ENCODE assay signal across 24 cellular contexts in genomic region chr12:117171499-117172162, GRCh38. TPM values are rescaled to one million over a fixed set of nuclear protein-coding genes. Genes with fewer than 3 reads are reported as not detected.
DNase-seq lines count a peak whose midpoint lies in the region; ATAC-seq and TF ChIP-seq lines count a peak whose summit lies in the region.
"Had no signal": no experiment of that assay in that cellular context is flagged by ENCODE, and none has a peak within 500 bp of the region (broad histone marks: within the 10 kb centered on the region; RNA-seq: fewer than 3 reads in every experiment).

No MANE protein-coding gene starts in this region.

- POLR2A ChIA-PET in RWPE1 (lab: Yijun Ruan, JAX; ENCODE audit: low non-redundant PET) = no interaction called here

- TF ChIP-seq CTCF in mesothelial cell of epicardium (IDR thresholded peaks at IDR 0.05; ENCODE audit: unreplicated experiment) (no peak), RWPE1 (conservative IDR thresholded peaks at IDR 0.05; ENCODE audit: low read depth) (no peak)

- no peak overlapping the region for H3K4me3 Mint-ChIP-seq in activated naive CD8-positive, alpha-beta T cell
- no peak overlapping the region for H3K4me3 Mint-ChIP-seq in activated naive CD8-positive, alpha-beta T cell treated with anti-CD3 and anti-CD28 coated beads, Interleukin-2, amount 50 U/mL, for 24 hours
- no peak overlapping the region for H3K4me3 Mint-ChIP-seq in activated naive CD8-positive, alpha-beta T cell treated with anti-CD3 and anti-CD28 coated beads for 36 hours
- H3K4me3 Mint-ChIP-seq in mesothelial cell of epicardium = no peak overlapping the region
- H3K4me3 Mint-ChIP-seq in stimulated activated memory B cell treated with anti-CD40 and anti-IgM and Interleukin-4, amounts not matched to agents 10 μg/mL and 1 μg/mL and 100 μg/mL, for 72 hours = no peak overlapping the region
- H3K4me3 Mint-ChIP-seq: CD4-positive, alpha-beta memory T cell had no signal

- H3K27me3 Mint-ChIP-seq in activated naive CD8-positive, alpha-beta T cell = no peaks in the 10 kb centered on the region
- no peaks in the 10 kb centered on the region for H3K27me3 Mint-ChIP-seq in activated naive CD8-positive, alpha-beta T cell treated with anti-CD3 and anti-CD28 coated beads, Interleukin-2, amount 50 U/mL, for 24 hours
- H3K27me3 Mint-ChIP-seq in activated naive CD8-positive, alpha-beta T cell treated with anti-CD3 and anti-CD28 coated beads for 36 hours = no peaks in the 10 kb centered on the region
- H3K27me3 Mint-ChIP-seq in mesothelial cell of epicardium (ENCODE audit: low read depth) = no peaks in the 10 kb centered on the region
- no peaks in the 10 kb centered on the region for H3K27me3 Mint-ChIP-seq in stimulated activated memory B cell treated with anti-CD40 and anti-IgM and Interleukin-4, amounts not matched to agents 10 μg/mL and 1 μg/mL and 100 μg/mL, for 72 hours
- H3K27me3 Mint-ChIP-seq: CD4-positive, alpha-beta memory T cell had no signal

- H3K4me1 Mint-ChIP-seq in activated naive CD8-positive, alpha-beta T cell (ENCODE audit: low read depth) = peaks cover 6% of the 10 kb centered on the region
- H3K4me1 Mint-ChIP-seq in activated naive CD8-positive, alpha-beta T cell treated with anti-CD3 and anti-CD28 coated beads, Interleukin-2, amount 50 U/mL, for 24 hours = no peaks in the 10 kb centered on the region
- peaks cover 5% of the 10 kb centered on the region for H3K4me1 Mint-ChIP-seq in activated naive CD8-positive, alpha-beta T cell treated with anti-CD3 and anti-CD28 coated beads for 36 hours
- no peaks in the 10 kb centered on the region for H3K4me1 Mint-ChIP-seq in mesothelial cell of epicardium
- H3K4me1 Mint-ChIP-seq in stimulated activated memory B cell treated with anti-CD40 and anti-IgM and Interleukin-4, amounts not matched to agents 10 μg/mL and 1 μg/mL and 100 μg/mL, for 72 hours = peaks cover 6% of the 10 kb centered on the region

- no peak overlapping the region for H3K27ac ChIP-seq in RWPE1
- H3K27ac ChIP-seq: SJSA1 had no signal

- H3K9me3 Mint-ChIP-seq in activated naive CD8-positive, alpha-beta T cell (ENCODE audit: low read depth) = no peaks in the 10 kb centered on the region
- no peaks in the 10 kb centered on the region for H3K9me3 Mint-ChIP-seq in activated naive CD8-positive, alpha-beta T cell treated with anti-CD3 and anti-CD28 coated beads, Interleukin-2, amount 50 U/mL, for 24 hours
- H3K9me3 Mint-ChIP-seq in activated naive CD8-positive, alpha-beta T cell treated with anti-CD3 and anti-CD28 coated beads for 36 hours = no peaks in the 10 kb centered on the region
- no peaks in the 10 kb centered on the region for H3K9me3 Mint-ChIP-seq in mesothelial cell of epicardium
- no peaks in the 10 kb centered on the region for H3K9me3 Mint-ChIP-seq in stimulated activated memory B cell treated with anti-CD40 and anti-IgM and Interleukin-4, amounts not matched to agents 10 μg/mL and 1 μg/mL and 100 μg/mL, for 72 hours
- H3K9me3 Mint-ChIP-seq: CD4-positive, alpha-beta memory T cell had no signal

- no peak for ATAC-seq in activated naive CD8-positive, alpha-beta T cell treated with anti-CD3 and anti-CD28 coated beads, Interleukin-2, amount 50 U/mL, for 24 hours
- ATAC-seq in stimulated activated memory B cell treated with anti-CD40 and anti-IgM and Interleukin-4, amounts not matched to agents 10 μg/mL and 1 μg/mL and 100 μg/mL, for 72 hours = no peak
- no peak for ATAC-seq in GM18873 (IDR thresholded peaks at IDR 0.05; ENCODE audit: low FRiP score, unreplicated experiment)
- ATAC-seq: Right ventricle myocardium inferior had no signal

- no peak for DNase-seq in activated naive CD8-positive, alpha-beta T cell treated with anti-CD3 and anti-CD28 coated beads, Interleukin-2, amount 50 U/mL, for 24 hours
- DNase-seq in activated naive CD8-positive, alpha-beta T cell treated with anti-CD3 and anti-CD28 coated beads for 36 hours = no peak
- DNase-seq in mesothelial cell of epicardium (ENCODE audit: low spot score in 2 of 2, unreplicated experiment in 2 of 2) (no peak), RWPE1 (ENCODE audit: low spot score) (no peak), HuH-7 (ENCODE audit: low spot score) (no peak)
- DNase-seq: C1 segment of cervical spinal cord; CD4-positive, alpha-beta memory T cell; COR-L47; DMS53; H7; KBM-7; MG63; NCI-H1105 treated with DMSO at 0.1 percent for 48 hours; NCI-H146; NCI-H1930; NCI-H2107; NCI-H446; NCI-H524 treated with DMSO at 0.1 percent for 48 hours; NCI-H774 had no signal

- CTCF ChIA-PET in RWPE1 (lab: Yijun Ruan, JAX) = no interaction called here

- peak overlapping the region; percentile 22 for H3K27ac Mint-ChIP-seq in activated naive CD8-positive, alpha-beta T cell
- no peak overlapping the region for H3K27ac Mint-ChIP-seq in activated naive CD8-positive, alpha-beta T cell treated with anti-CD3 and anti-CD28 coated beads, Interleukin-2, amount 50 U/mL, for 24 hours
- H3K27ac Mint-ChIP-seq in activated naive CD8-positive, alpha-beta T cell treated with anti-CD3 and anti-CD28 coated beads for 36 hours = peak overlapping the region; percentile 8
- H3K27ac Mint-ChIP-seq in mesothelial cell of epicardium = peak overlapping the region; percentile 48
- peak overlapping the region; percentile 24 for H3K27ac Mint-ChIP-seq in stimulated activated memory B cell treated with anti-CD40 and anti-IgM and Interleukin-4, amounts not matched to agents 10 μg/mL and 1 μg/mL and 100 μg/mL, for 72 hours

- peaks cover 13% of the 10 kb centered on the region for H3K36me3 Mint-ChIP-seq in activated naive CD8-positive, alpha-beta T cell
- H3K36me3 Mint-ChIP-seq in activated naive CD8-positive, alpha-beta T cell treated with anti-CD3 and anti-CD28 coated beads, Interleukin-2, amount 50 U/mL, for 24 hours (ENCODE audit: low read depth) = peaks cover 46% of the 10 kb centered on the region
- peaks cover 16% of the 10 kb centered on the region for H3K36me3 Mint-ChIP-seq in activated naive CD8-positive, alpha-beta T cell treated with anti-CD3 and anti-CD28 coated beads for 36 hours
- H3K36me3 Mint-ChIP-seq in mesothelial cell of epicardium = peaks cover 58% of the 10 kb centered on the region
- peaks cover 74% of the 10 kb centered on the region for H3K36me3 Mint-ChIP-seq in stimulated activated memory B cell treated with anti-CD40 and anti-IgM and Interleukin-4, amounts not matched to agents 10 μg/mL and 1 μg/mL and 100 μg/mL, for 72 hours

RNA-seq across cellular contexts. Expression of gene FBXO21, which starts 18.6 kb away (rescaled TPM):
- total RNA-seq in activated naive CD8-positive, alpha-beta T cell treated with anti-CD3 and anti-CD28 coated beads for 36 hours = 10 to 100 TPM; 24.3 to 25.8 TPM
- total RNA-seq in mesothelial cell of epicardium = 57.5 to 65.3 TPM (median 60.5 TPM) in 3 replicates
